Comparison of ENCODE assay signal across 8 cellular contexts in the genomic region with DNA sequence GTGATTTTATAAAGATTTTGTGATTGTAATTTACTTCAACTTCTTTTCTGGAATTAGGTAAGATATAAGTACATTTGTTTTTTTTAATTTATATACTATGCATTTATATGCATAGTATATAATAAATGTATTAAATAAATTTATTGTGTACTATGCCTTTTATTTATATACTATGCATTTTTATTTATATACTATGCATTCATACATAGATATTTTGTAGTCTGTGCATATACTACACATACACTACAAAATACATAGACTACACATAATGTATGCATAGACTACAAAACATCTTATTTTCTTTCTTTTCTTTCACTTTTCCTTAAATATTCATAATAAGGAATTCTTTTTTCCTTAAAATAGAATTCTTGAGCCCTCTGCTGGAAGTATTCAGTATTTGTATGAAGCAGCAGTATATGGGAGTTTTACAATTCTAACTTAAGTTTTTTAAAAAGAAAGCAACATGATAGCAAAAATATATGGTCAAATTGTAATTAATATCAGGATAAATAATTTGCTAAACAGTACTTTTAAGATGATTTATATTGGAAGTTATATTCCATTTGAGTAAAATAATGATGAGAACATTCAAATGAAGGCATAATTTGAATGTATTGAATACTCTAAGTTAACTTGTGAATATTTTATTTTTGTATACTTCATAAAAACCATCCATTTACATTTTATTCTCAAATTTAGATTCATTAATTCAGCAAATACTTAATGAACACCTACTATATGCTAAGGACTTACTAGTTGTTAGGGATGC.
DNase-seq lines count a peak whose midpoint lies in the region; ATAC-seq and TF ChIP-seq lines count a peak whose summit lies in the region.

No MANE protein-coding gene starts in this region.

- no peak overlapping the region for H3K27ac Mint-ChIP-seq in nephron

- H4K20me1 ChIP-seq in Karpas-422 (ENCODE audit: insufficient read depth, low read depth, low read length) = no peaks in the 10 kb centered on the region

- H3K4me3 Mint-ChIP-seq in nephron = no peak overlapping the region

- H3K27me3 ChIP-seq in H7 (ENCODE audit: control insufficient read depth, insufficient read depth, low read length) = no peaks in the 10 kb centered on the region
- no peaks in the 10 kb centered on the region for H3K27me3 ChIP-seq in Karpas-422 (ENCODE audit: low read length)

- H3K4me2 ChIP-seq in Karpas-422 (ENCODE audit: low read depth, low read length, poor library complexity, severe bottlenecking) = no peak overlapping the region

- DNase-seq in DMS53 treated with DMSO at 0.1 percent for 48 hours (lab: John Stamatoyannopoulos, UW; ENCODE audit: unreplicated experiment) = peak; percentile 12
- DNase-seq in NB4 (ENCODE audit: low read depth) = no peak
- DNase-seq in cardiac fibroblast (ENCODE audit: low read depth in 2 of 2) = peak; percentile 46 to 59
- no peak for DNase-seq in H7
- DNase-seq in Karpas-422 = no peak

- H3K79me2 ChIP-seq in Karpas-422 (ENCODE audit: low read length) = no peaks in the 10 kb centered on the region

- H3K36me3 Mint-ChIP-seq in nephron (ENCODE audit: low read depth) = no peaks in the 10 kb centered on the region

- no peaks in the 10 kb centered on the region for H3K9me3 ChIP-seq in Karpas-422 (ENCODE audit: low read length)

- H3K4me1 ChIP-seq in Karpas-422 (ENCODE audit: low read length) = no peaks in the 10 kb centered on the region; the same call in 1 of the 2 replicates

- H3K27me3 Mint-ChIP-seq in nephron (ENCODE audit: low read depth) = no peaks in the 10 kb centered on the region

- no peak overlapping the region for H3K4me3 ChIP-seq in NB4 (ENCODE audit: low read depth, low read length)
- H3K4me3 ChIP-seq in cardiac fibroblast (replicated peaks in 1 of 2; ENCODE audit: low read depth in 2 of 2, low read length in 2 of 2) = no peak overlapping the region
- H3K4me3 ChIP-seq in H7 (ENCODE audit: insufficient read depth, low read depth, low read length) = no peak overlapping the region
- H3K4me3 ChIP-seq in Karpas-422 (ENCODE audit: low read length) = no peak overlapping the region

- TF ChIP-seq CTCF in NB4 (IDR thresholded peaks at IDR 0.05; ENCODE audit: low read depth, low read length) = peak; percentile 11
- TF ChIP-seq CTCF in cardiac fibroblast (IDR thresholded peaks at IDR 0.05; ENCODE audit: low read depth, low read length) = peak; percentile 50
- TF ChIP-seq CTCF in nephron (IDR thresholded peaks at IDR 0.05; ENCODE audit: unreplicated experiment in 3 of 3) = peak; percentile 52 to 87 (median 73)

- H3K27ac ChIP-seq in Karpas-422 (ENCODE audit: low read length) = no peak overlapping the region

- ATAC-seq in GM21381 (IDR thresholded peaks at IDR 0.05; ENCODE audit: unreplicated experiment) (no peak), GM18520 (IDR thresholded peaks at IDR 0.05; ENCODE audit: unreplicated experiment) (no peak)

- H3K36me3 ChIP-seq in H7 (replicated peaks; ENCODE audit: control insufficient read depth, insufficient read depth, low read length) = no peaks in the 10 kb centered on the region
- H3K36me3 ChIP-seq in Karpas-422 (ENCODE audit: insufficient read depth, low read length) = no peaks in the 10 kb centered on the region

- H2AFZ ChIP-seq in Karpas-422 (ENCODE audit: low read length) = no peak overlapping the region

- no peaks in the 10 kb centered on the region for H3K9me3 Mint-ChIP-seq in nephron

- no peak overlapping the region for H3K9ac ChIP-seq in Karpas-422 (ENCODE audit: low read length)

- no peak for TF ChIP-seq POLR2A in NB4 (IDR thresholded peaks at IDR 0.05; ENCODE audit: extremely low read depth, insufficient read length)

- H3K9me2 ChIP-seq in Karpas-422 (replicated peaks; ENCODE audit: insufficient read depth, low read length) = no peaks in the 10 kb centered on the region

- H3K4me1 Mint-ChIP-seq in nephron = peaks cover 12% of the 10 kb centered on the region

Comparison
In these comparisons a context has a peak if more than half of its experiments do, and no peak if none do; other contexts are left out.
1. DNase-seq: peak in DMS53 treated with DMSO at 0.1 percent for 48 hours (single experiment) and cardiac fibroblast (2 of 2); none in NB4 (single experiment), H7 (single experiment) and Karpas-422 (single experiment).
2. CTCF ChIP-seq: peak in every context shown above with its lines; median percentile 73 in nephron; 50 in cardiac fibroblast; 11 in NB4.